8 cellular contexts compared by ENCODE assay signal in genomic region chr19:19643158-19644053, GRCh38.
DNase-seq lines count a peak whose midpoint lies in the region; ATAC-seq, FAIRE-seq and TF ChIP-seq lines count a peak whose summit lies in the region.

TSS of gene GMIP (minus strand) at chr19:19643657. CDS start at chr19:19643529, 128 bp downstream.

- DNase-seq in CMK (ENCODE audit: low read depth) (peak; percentile 49), HTR-8/SVneo (ENCODE audit: insufficient read length, low spot score) (peak; percentile 84), RKO (ENCODE audit: low spot score) (peak; percentile 72), activated T-helper 1 cell treated with Interleukin-2 at 50 U/mL for 16 hours (ENCODE audit: low read depth) (peak; percentile 81), fibroblast of peridontal ligament (ENCODE audit: extremely low read depth) (peak; percentile 34), nephron progenitor cell (peak; percentile 86)

- peak within 1 kb of the TSS; percentile 76 to 79 for H3K4me3 ChIP-seq in stomach smooth muscle (ENCODE audit: low read length in 2 of 2)

- H3K4me1 ChIP-seq in stomach smooth muscle (ENCODE audit: control insufficient read depth, insufficient read depth, low read length) = peaks cover 14% of the 10 kb centered on the region

- FAIRE-seq in HTR-8/SVneo (lab: Jason Lieb, UNC) = peak; percentile 88

- H3K27me3 ChIP-seq in stomach smooth muscle (ENCODE audit: control insufficient read depth in 1 of 2, insufficient read depth in 2 of 2, low read length in 2 of 2) = peaks cover 0 to 6% of the 10 kb centered on the region in 2 donors

- peak; percentile 90 for TF ChIP-seq CTCF in nephron progenitor cell (IDR thresholded peaks at IDR 0.05)

- H3K36me3 ChIP-seq in stomach smooth muscle (ENCODE audit: control insufficient read depth in 2 of 2, insufficient read depth in 2 of 2, low read length in 2 of 2) = peaks cover 8 to 18% of the 10 kb centered on the region in 2 donors

- peaks cover 16% of the 10 kb centered on the region for H3K36me3 Mint-ChIP-seq in nephron progenitor cell (ENCODE audit: low read depth)

- H3K9me3 ChIP-seq in stomach smooth muscle (ENCODE audit: control insufficient read depth in 2 of 2, low read length in 2 of 2) = no peaks in the 10 kb centered on the region

- H3K9ac ChIP-seq in stomach smooth muscle (ENCODE audit: low read length in 2 of 2) = peak within 1 kb of the TSS; percentile 58 to 71

- H3K27ac Mint-ChIP-seq in nephron progenitor cell = peak within 1 kb of the TSS; percentile 81

- no peak within 1 kb of the TSS for H3K27ac ChIP-seq in stomach smooth muscle (ENCODE audit: low read length)

- peaks cover 14% of the 10 kb centered on the region for H3K4me1 Mint-ChIP-seq in nephron progenitor cell

- peak within 1 kb of the TSS; percentile 95 for H3K4me3 Mint-ChIP-seq in nephron progenitor cell

- peaks cover 10% of the 10 kb centered on the region for H3K27me3 Mint-ChIP-seq in nephron progenitor cell (ENCODE audit: low read depth, poor library complexity)

- ATAC-seq in GM19463 (IDR thresholded peaks at IDR 0.05; ENCODE audit: unreplicated experiment) = peak; percentile 84

- no peaks in the 10 kb centered on the region for H3K9me3 Mint-ChIP-seq in nephron progenitor cell

Comparison
In these comparisons a context has a peak if more than half of its experiments do, and no peak if none do; other contexts are left out.
1. DNase-seq: peak in every context shown above with its lines; median percentile 86 in nephron progenitor cell; 84 in HTR-8/SVneo; 81 in activated T-helper 1 cell treated with Interleukin-2 at 50 U/mL for 16 hours; 72 in RKO; 49 in CMK; 34 in fibroblast of peridontal ligament.